In genomic region chr1:26352338-26352679, GRCh38 we compare ENCODE assay signal across 2 cellular contexts.
TF ChIP-seq lines count a peak whose summit lies in the region.

No MANE protein-coding gene starts in this region.

TF ChIP-seq in IMR-90, 13 proteins besides CTCF, POLR2A, EP300 and RAD21:
- no peak for TF ChIP-seq BHLHE40 (IDR thresholded peaks at IDR 0.05; ENCODE audit: low read depth, low read length)
- no peak for TF ChIP-seq NFE2L2 (IDR thresholded peaks at IDR 0.05; ENCODE audit: low read depth, low read length)
- no peak for TF ChIP-seq SMC3 (IDR thresholded peaks at IDR 0.05; ENCODE audit: low read depth, low read length)
- no peak for TF ChIP-seq MAFK (IDR thresholded peaks at IDR 0.05; ENCODE audit: low read depth, low read length)
- TF ChIP-seq FOS (IDR thresholded peaks at IDR 0.05; ENCODE audit: low read depth, low read length) = no peak
- TF ChIP-seq RFX5 (IDR thresholded peaks at IDR 0.05; ENCODE audit: low read depth, low read length) = no peak
- TF ChIP-seq MAZ (IDR thresholded peaks at IDR 0.05; ENCODE audit: borderline replicate concordance, low read depth, low read length) = no peak
- no peak for TF ChIP-seq ELK1 (IDR thresholded peaks at IDR 0.05; ENCODE audit: borderline replicate concordance, low read depth, low read length)
- no peak for TF ChIP-seq CHD1 (IDR thresholded peaks at IDR 0.05; ENCODE audit: low read depth, low read length)
- no peak for TF ChIP-seq MXI1 (IDR thresholded peaks at IDR 0.05; ENCODE audit: borderline replicate concordance, low read depth, low read length)
- no peak for TF ChIP-seq CEBPB (IDR thresholded peaks at IDR 0.05; ENCODE audit: low read depth, low read length)
- no peak for TF ChIP-seq RCOR1 (IDR thresholded peaks at IDR 0.05; ENCODE audit: insufficient replicate concordance, low read length)
- no peak for TF ChIP-seq USF2 (IDR thresholded peaks at IDR 0.05; ENCODE audit: low read depth, low read length)

TF ChIP-seq in K562, 482 proteins besides CTCF, POLR2A, EP300 and RAD21:
- TF ChIP-seq PML (IDR thresholded peaks at IDR 0.05; ENCODE audit: low read length) (no peak), HMBOX1 (IDR thresholded peaks at IDR 0.05) (no peak; the same call in 1 of the 2 replicates), ZNF830 (CRISPR knock-in tag; IDR thresholded peaks at IDR 0.05) (no peak), MAX (CRISPR knock-in tag; IDR thresholded peaks at IDR 0.05) (peak; percentile 16; the same call in 1 of the 2 replicates), GATAD2A (IDR thresholded peaks at IDR 0.05) (0 out of 2 replicates have a peak, but pooled peaks have one; percentile 5), PHB2 (IDR thresholded peaks at IDR 0.05; ENCODE audit: low read depth) (peak; percentile 34; the same call in 1 of the 2 replicates), ARHGAP35 (IDR thresholded peaks at IDR 0.05; ENCODE audit: partially characterized antibody) (peak; percentile 15), MLLT1 (IDR thresholded peaks at IDR 0.05) (peak; percentile 47 to 63; a peak in 2 of 4 replicates), BRF2 (IDR thresholded peaks at IDR 0.05; ENCODE audit: borderline replicate concordance, insufficient read depth, insufficient read length) (no peak), KLF6 (CRISPR knock-in tag; IDR thresholded peaks at IDR 0.05; ENCODE audit: borderline replicate concordance) (no peak), ZNF655 (CRISPR knock-in tag; IDR thresholded peaks at IDR 0.05) (no peak), ZNF445 (CRISPR knock-in tag; IDR thresholded peaks at IDR 0.05; ENCODE audit: low read depth) (no peak), CREB3L1 (IDR thresholded peaks at IDR 0.05; ENCODE audit: borderline replicate concordance, low read depth) (no peak)
